ENCODE assay signal across 8 cellular contexts in the genomic region with DNA sequence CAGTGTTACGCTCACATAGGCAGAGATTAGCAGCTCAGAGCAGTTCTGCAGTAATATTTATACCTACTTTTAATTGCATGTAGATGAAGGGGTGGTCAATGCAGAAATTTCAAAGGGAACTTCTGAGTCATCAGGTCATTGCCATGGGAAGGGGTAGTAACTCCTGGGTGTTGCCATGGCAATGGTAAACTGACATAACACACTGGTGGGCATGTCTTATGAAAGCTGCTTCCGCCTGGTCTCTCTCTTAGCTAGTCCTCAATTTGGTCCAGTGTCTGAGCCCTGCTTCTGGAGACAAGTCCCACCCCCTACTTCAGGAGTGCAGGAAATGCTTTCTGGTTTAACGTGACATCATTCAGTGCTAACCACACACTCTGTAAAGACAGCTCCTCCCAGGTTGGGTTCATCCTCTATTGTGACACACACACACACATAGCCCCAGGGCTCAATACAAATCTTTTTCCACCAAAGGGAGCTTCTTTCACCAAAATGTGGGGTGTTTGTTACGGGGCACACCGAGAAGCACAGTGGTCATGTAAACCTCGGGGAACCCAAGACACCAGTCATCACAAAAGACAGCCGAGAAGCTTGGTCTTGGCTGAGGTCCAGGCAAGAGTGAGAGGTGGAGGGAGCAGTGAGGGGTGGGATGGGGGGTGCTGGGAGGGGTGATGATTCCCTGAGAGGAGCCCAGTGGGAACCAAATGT.
DNase-seq lines count a peak whose midpoint lies in the region; ATAC-seq and TF ChIP-seq lines count a peak whose summit lies in the region.

No MANE protein-coding gene starts in this region.

- H3K9me3 Mint-ChIP-seq in WTC11: peaks cover 16% of the 10 kb centered on the region

- H3K4me1 Mint-ChIP-seq in WTC11: peaks cover 25% of the 10 kb centered on the region

- H3K27ac ChIP-seq in foreskin keratinocyte: no peak overlapping the region

- ATAC-seq in GM18502 (IDR thresholded peaks at IDR 0.05; ENCODE audit: poor library complexity, unreplicated experiment) (peak; percentile 82), foreskin keratinocyte (peak; percentile 95), WTC11 (no peak)

- POLR2A ChIA-PET in WTC11 (lab: Charles Lee): no interaction called here

- no peak overlapping the region for H3K27ac Mint-ChIP-seq in WTC11

- peaks cover 5% of the 10 kb centered on the region; the same call in 1 of the 2 replicates for H3K27me3 Mint-ChIP-seq in WTC11 (ENCODE audit: low read depth)

- H3K4me3 Mint-ChIP-seq in WTC11: no peak overlapping the region

- DNase-seq in HFF-Myc (ENCODE audit: extremely low read depth, low read depth): peak; percentile 61
- peak; percentile 9 for DNase-seq in NCI-H2107 treated with DMSO at 0.1 percent for 48 hours (lab: John Stamatoyannopoulos, UW; ENCODE audit: unreplicated experiment)
- DNase-seq in activated CD8-positive, alpha-beta memory T cell treated with anti-CD3 and anti-CD28 coated beads, Interleukin-2, amount 50 U/mL, for 1 hour (ENCODE audit: extremely low read depth): peak; percentile 45
- peak; percentile 86 to 93 for DNase-seq in foreskin keratinocyte
- DNase-seq in stimulated activated CD8-positive, alpha-beta memory T cell treated with anti-CD3 and anti-CD28 coated beads, Interleukin-12 subunit alpha, Interleukin-12 subunit beta, amount 100 ng/mL, for 24 hours (ENCODE audit: extremely low read depth): peak; percentile 3
- no peak for DNase-seq in WTC11 (ENCODE audit: low spot score)
- no peak for DNase-seq in NCI-H1092 (lab: John Stamatoyannopoulos, UW)

- H3K36me3 Mint-ChIP-seq in WTC11: peaks cover 13% of the 10 kb centered on the region

- TF ChIP-seq CTCF in HFF-Myc (IDR thresholded peaks at IDR 0.05; ENCODE audit: low read depth, low read length, missing control alignments) (no peak), foreskin keratinocyte (conservative IDR thresholded peaks at IDR 0.05) (no peak), WTC11 (IDR thresholded peaks at IDR 0.05) (no peak)

- peaks cover 17% of the 10 kb centered on the region for H3K4me1 ChIP-seq in foreskin keratinocyte

- H3K4me3 ChIP-seq in HFF-Myc (replicated peaks; ENCODE audit: low read depth, low read length): no peak overlapping the region

- CTCF ChIA-PET in WTC11 (lab: Charles Lee): interaction anchor here (0.9 kb wide), 1 partner anchor 74 kb away, joined by 3 read pairs; a partner anchor contains a TSS

- H3K27me3 ChIP-seq in foreskin keratinocyte: peaks cover 78% of the 10 kb centered on the region

TF ChIP-seq in WTC11, 78 proteins besides CTCF, POLR2A, EP300 and RAD21:
- TF ChIP-seq, protein P1, sequence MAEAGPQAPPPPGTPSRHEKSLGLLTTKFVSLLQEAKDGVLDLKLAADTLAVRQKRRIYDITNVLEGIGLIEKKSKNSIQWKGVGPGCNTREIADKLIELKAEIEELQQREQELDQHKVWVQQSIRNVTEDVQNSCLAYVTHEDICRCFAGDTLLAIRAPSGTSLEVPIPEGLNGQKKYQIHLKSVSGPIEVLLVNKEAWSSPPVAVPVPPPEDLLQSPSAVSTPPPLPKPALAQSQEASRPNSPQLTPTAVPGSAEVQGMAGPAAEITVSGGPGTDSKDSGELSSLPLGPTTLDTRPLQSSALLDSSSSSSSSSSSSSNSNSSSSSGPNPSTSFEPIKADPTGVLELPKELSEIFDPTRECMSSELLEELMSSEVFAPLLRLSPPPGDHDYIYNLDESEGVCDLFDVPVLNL (CRISPR knock-in tag; IDR thresholded peaks at IDR 0.05; ENCODE audit: borderline replicate concordance, low read depth): no peak
- TF ChIP-seq, protein P2, sequence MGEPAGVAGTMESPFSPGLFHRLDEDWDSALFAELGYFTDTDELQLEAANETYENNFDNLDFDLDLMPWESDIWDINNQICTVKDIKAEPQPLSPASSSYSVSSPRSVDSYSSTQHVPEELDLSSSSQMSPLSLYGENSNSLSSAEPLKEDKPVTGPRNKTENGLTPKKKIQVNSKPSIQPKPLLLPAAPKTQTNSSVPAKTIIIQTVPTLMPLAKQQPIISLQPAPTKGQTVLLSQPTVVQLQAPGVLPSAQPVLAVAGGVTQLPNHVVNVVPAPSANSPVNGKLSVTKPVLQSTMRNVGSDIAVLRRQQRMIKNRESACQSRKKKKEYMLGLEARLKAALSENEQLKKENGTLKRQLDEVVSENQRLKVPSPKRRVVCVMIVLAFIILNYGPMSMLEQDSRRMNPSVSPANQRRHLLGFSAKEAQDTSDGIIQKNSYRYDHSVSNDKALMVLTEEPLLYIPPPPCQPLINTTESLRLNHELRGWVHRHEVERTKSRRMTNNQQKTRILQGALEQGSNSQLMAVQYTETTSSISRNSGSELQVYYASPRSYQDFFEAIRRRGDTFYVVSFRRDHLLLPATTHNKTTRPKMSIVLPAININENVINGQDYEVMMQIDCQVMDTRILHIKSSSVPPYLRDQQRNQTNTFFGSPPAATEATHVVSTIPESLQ (CRISPR knock-in tag; IDR thresholded peaks at IDR 0.05): no peak
- TF ChIP-seq JAZF1 (CRISPR knock-in tag; IDR thresholded peaks at IDR 0.05): no peak
- TF ChIP-seq, protein P3, sequence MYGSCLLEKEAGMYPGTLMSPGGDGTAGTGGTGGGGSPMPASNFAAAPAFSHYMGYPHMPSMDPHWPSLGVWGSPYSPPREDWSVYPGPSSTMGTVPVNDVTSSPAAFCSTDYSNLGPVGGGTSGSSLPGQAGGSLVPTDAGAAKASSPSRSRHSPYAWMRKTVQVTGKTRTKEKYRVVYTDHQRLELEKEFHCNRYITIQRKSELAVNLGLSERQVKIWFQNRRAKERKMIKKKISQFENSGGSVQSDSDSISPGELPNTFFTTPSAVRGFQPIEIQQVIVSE (CRISPR knock-in tag; IDR thresholded peaks at IDR 0.05; ENCODE audit: borderline replicate concordance): no peak
- TF ChIP-seq, protein P4, sequence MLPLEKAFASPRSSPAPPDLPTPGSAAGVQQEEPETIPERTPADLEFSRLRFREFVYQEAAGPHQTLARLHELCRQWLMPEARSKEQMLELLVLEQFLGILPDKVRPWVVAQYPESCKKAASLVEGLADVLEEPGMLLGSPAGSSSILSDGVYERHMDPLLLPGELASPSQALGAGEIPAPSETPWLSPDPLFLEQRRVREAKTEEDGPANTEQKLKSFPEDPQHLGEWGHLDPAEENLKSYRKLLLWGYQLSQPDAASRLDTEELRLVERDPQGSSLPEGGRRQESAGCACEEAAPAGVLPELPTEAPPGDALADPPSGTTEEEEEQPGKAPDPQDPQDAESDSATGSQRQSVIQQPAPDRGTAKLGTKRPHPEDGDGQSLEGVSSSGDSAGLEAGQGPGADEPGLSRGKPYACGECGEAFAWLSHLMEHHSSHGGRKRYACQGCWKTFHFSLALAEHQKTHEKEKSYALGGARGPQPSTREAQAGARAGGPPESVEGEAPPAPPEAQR (CRISPR knock-in tag; IDR thresholded peaks at IDR 0.05): no peak
- TF ChIP-seq ZBTB21 (CRISPR knock-in tag; IDR thresholded peaks at IDR 0.05; ENCODE audit: borderline replicate concordance): no peak
- TF ChIP-seq ATF1 (CRISPR knock-in tag; IDR thresholded peaks at IDR 0.05): no peak
- TF ChIP-seq NR2C2 (CRISPR knock-in tag; IDR thresholded peaks at IDR 0.05): no peak
- TF ChIP-seq CBFB (CRISPR knock-in tag; IDR thresholded peaks at IDR 0.05; ENCODE audit: low read depth): no peak

Comparison
In these comparisons a context has a peak if more than half of its experiments do, and no peak if none do; other contexts are left out.
1. DNase-seq: peak in HFF-Myc (single experiment), NCI-H2107 treated with DMSO at 0.1 percent for 48 hours (single experiment), activated CD8-positive, alpha-beta memory T cell treated with anti-CD3 and anti-CD28 coated beads, Interleukin-2, amount 50 U/mL, for 1 hour (single experiment), foreskin keratinocyte (2 of 2) and stimulated activated CD8-positive, alpha-beta memory T cell treated with anti-CD3 and anti-CD28 coated beads, Interleukin-12 subunit alpha, Interleukin-12 subunit beta, amount 100 ng/mL, for 24 hours (single experiment); none in WTC11 (single experiment) and NCI-H1092 (single experiment).